ENCODE assay signal across 9 cellular contexts in genomic region chrX:155819966-155820491, GRCh38.
DNase-seq lines count a peak whose midpoint lies in the region; ATAC-seq and TF ChIP-seq lines count a peak whose summit lies in the region.
"Had no signal": no experiment of that assay in that cellular context is flagged by ENCODE, and none has a peak within 500 bp of the region (broad histone marks: within the 10 kb centered on the region; RNA-seq: fewer than 3 reads in every experiment).

No MANE protein-coding gene starts in this region.

- no peaks in the 10 kb centered on the region for H3K4me1 Mint-ChIP-seq in activated T-cell treated with anti-CD3 and anti-CD28 coated beads, Interleukin-2, amount 50 U/mL, for 72 hours (ENCODE audit: low read depth)
- H3K4me1 Mint-ChIP-seq in progenitor cell of endocrine pancreas (ENCODE audit: low read depth): no peaks in the 10 kb centered on the region

- H3K9ac ChIP-seq in Karpas-422 (ENCODE audit: low read length): no peak overlapping the region
- no peak overlapping the region for H3K9ac ChIP-seq in OCI-LY3 (ENCODE audit: low read length)

- H3K4me1 ChIP-seq in Karpas-422 (ENCODE audit: low read length) (no peaks in the 10 kb centered on the region), OCI-LY3 (ENCODE audit: low read length) (no peaks in the 10 kb centered on the region)

- ATAC-seq in activated T-cell treated with anti-CD3 and anti-CD28 coated beads, Interleukin-2, amount 50 U/mL, for 72 hours (replicated peaks in 1 of 2): peak; percentile 53 to 75
- no peak for ATAC-seq in HG03025 (IDR thresholded peaks at IDR 0.05; ENCODE audit: low FRiP score, unreplicated experiment)

- H3K27me3 Mint-ChIP-seq in activated T-cell treated with anti-CD3 and anti-CD28 coated beads, Interleukin-2, amount 50 U/mL, for 72 hours (ENCODE audit: low read depth): peaks cover 40% of the 10 kb centered on the region
- no peaks in the 10 kb centered on the region for H3K27me3 Mint-ChIP-seq in progenitor cell of endocrine pancreas
- H3K27me3 Mint-ChIP-seq: dendritic cell treated with granulocyte-macrophage colony-stimulating factor and Interleukin-4, amounts not matched to agents 40 ng/mL and 50 ng/mL, for 4 days had no signal

- H3K9me3 Mint-ChIP-seq in activated T-cell treated with anti-CD3 and anti-CD28 coated beads, Interleukin-2, amount 50 U/mL, for 72 hours: peaks cover 2 to 5% of the 10 kb centered on the region in 2 donors
- peaks cover 45% of the 10 kb centered on the region for H3K9me3 Mint-ChIP-seq in progenitor cell of endocrine pancreas (ENCODE audit: low read depth)

- peak overlapping the region; percentile 24 for H3K27ac Mint-ChIP-seq in activated T-cell treated with anti-CD3 and anti-CD28 coated beads, Interleukin-2, amount 50 U/mL, for 72 hours
- no peak overlapping the region for H3K27ac Mint-ChIP-seq in progenitor cell of endocrine pancreas
- H3K27ac Mint-ChIP-seq: dendritic cell treated with granulocyte-macrophage colony-stimulating factor and Interleukin-4, amounts not matched to agents 40 ng/mL and 50 ng/mL, for 4 days had no signal

- no peak overlapping the region for H3K4me3 Mint-ChIP-seq in activated T-cell treated with anti-CD3 and anti-CD28 coated beads, Interleukin-2, amount 50 U/mL, for 72 hours
- H3K4me3 Mint-ChIP-seq in progenitor cell of endocrine pancreas (ENCODE audit: low read depth): no peak overlapping the region
- H3K4me3 Mint-ChIP-seq: dendritic cell treated with granulocyte-macrophage colony-stimulating factor and Interleukin-4, amounts not matched to agents 40 ng/mL and 50 ng/mL, for 4 days had no signal

- no peaks in the 10 kb centered on the region for H3K27me3 ChIP-seq in GM06990 (replicated peaks; ENCODE audit: control insufficient read depth, insufficient read depth, low read length)
- H3K27me3 ChIP-seq in Karpas-422 (ENCODE audit: low read length): no peaks in the 10 kb centered on the region
- H3K27me3 ChIP-seq in OCI-LY3 (ENCODE audit: low read depth, low read length): no peaks in the 10 kb centered on the region

- peaks cover 0 to 1% of the 10 kb centered on the region in 2 donors for H3K36me3 Mint-ChIP-seq in activated T-cell treated with anti-CD3 and anti-CD28 coated beads, Interleukin-2, amount 50 U/mL, for 72 hours (ENCODE audit: insufficient read depth in 2 of 2)
- no peaks in the 10 kb centered on the region for H3K36me3 Mint-ChIP-seq in progenitor cell of endocrine pancreas (ENCODE audit: insufficient read depth)

- no peaks in the 10 kb centered on the region for H3K36me3 ChIP-seq in GM06990 (ENCODE audit: control insufficient read depth, insufficient read depth, low read length)
- no peaks in the 10 kb centered on the region for H3K36me3 ChIP-seq in Karpas-422 (ENCODE audit: insufficient read depth, low read length)
- H3K36me3 ChIP-seq in OCI-LY3 (replicated peaks; ENCODE audit: low read depth, low read length): no peaks in the 10 kb centered on the region

- H3K4me3 ChIP-seq in GM06990 (replicated peaks; ENCODE audit: low read depth, low read length) (no peak overlapping the region), Karpas-422 (ENCODE audit: low read length) (no peak overlapping the region), OCI-LY3 (ENCODE audit: low read length) (no peak overlapping the region)

- H3K27ac ChIP-seq in Karpas-422 (ENCODE audit: low read length): no peak overlapping the region
- H3K27ac ChIP-seq in OCI-LY3 (ENCODE audit: low read length): no peak overlapping the region

- TF ChIP-seq CTCF in GM06990 (IDR thresholded peaks at IDR 0.05; ENCODE audit: insufficient read depth, low read length, poor library complexity, severe bottlenecking): peak; percentile 64
- TF ChIP-seq CTCF in OCI-LY3 (IDR thresholded peaks at IDR 0.05; ENCODE audit: low read depth, low read length): peak; percentile 81
- peak; percentile 68 for TF ChIP-seq CTCF in progenitor cell of endocrine pancreas (IDR thresholded peaks at IDR 0.05; ENCODE audit: unreplicated experiment)

- H3K9me2 ChIP-seq in Karpas-422 (replicated peaks; ENCODE audit: insufficient read depth, low read length): no peaks in the 10 kb centered on the region

- H3K9me3 ChIP-seq in Karpas-422 (ENCODE audit: low read length) (no peaks in the 10 kb centered on the region), OCI-LY3 (ENCODE audit: insufficient read depth, low read length) (0 out of 2 replicates have a peak, but pooled peaks cover 4% of the 10 kb centered on the region)

- H4K20me1 ChIP-seq in Karpas-422 (ENCODE audit: insufficient read depth, low read depth, low read length) (no peaks in the 10 kb centered on the region), OCI-LY3 (ENCODE audit: insufficient read depth, low read length) (no peaks in the 10 kb centered on the region)

- H3K79me2 ChIP-seq in Karpas-422 (ENCODE audit: low read length) (no peaks in the 10 kb centered on the region), OCI-LY3 (ENCODE audit: low read length) (no peaks in the 10 kb centered on the region)

- no peak overlapping the region for H2AFZ ChIP-seq in Karpas-422 (ENCODE audit: low read length)
- no peak overlapping the region for H2AFZ ChIP-seq in OCI-LY3 (ENCODE audit: low read depth, low read length)

- no peak overlapping the region for H3K4me2 ChIP-seq in Karpas-422 (ENCODE audit: low read depth, low read length, poor library complexity, severe bottlenecking)
- no peak overlapping the region for H3K4me2 ChIP-seq in OCI-LY3 (ENCODE audit: low read length)

- peak; percentile 1 for DNase-seq in GM06990 (ENCODE audit: extremely low read depth, insufficient read length)
- peak; percentile 86 for DNase-seq in Karpas-422
- DNase-seq in activated T-cell treated with anti-CD3 and anti-CD28 coated beads, Interleukin-2, amount 50 U/mL, for 72 hours: peak; percentile 31 to 41
- peak; percentile 59 for DNase-seq in globus pallidus (ENCODE audit: low spot score)
- peak; percentile 32 for DNase-seq in progenitor cell of endocrine pancreas (ENCODE audit: low spot score, unreplicated experiment)
- DNase-seq in epidermal melanocyte (ENCODE audit: insufficient read length, low spot score): no peak
